In genomic region chr6:50816115-50816675, GRCh38 we compare ENCODE assay signal across 8 cellular contexts. TPM values are rescaled to one million over a fixed set of nuclear protein-coding genes. Genes with fewer than 3 reads are reported as not detected.
DNase-seq lines count a peak whose midpoint lies in the region; ATAC-seq and TF ChIP-seq lines count a peak whose summit lies in the region.

No MANE protein-coding gene starts in this region.

- WGBS in heart left ventricle, 4 donors = 1 to 2% (median 1%) methylated on average over 14 of the region's 14 CpGs

- no peaks in the 10 kb centered on the region for H3K9me3 ChIP-seq in heart left ventricle

- H3K4me2 ChIP-seq in GM23338 (peak overlapping the region; percentile 72), KMS-11 (peak overlapping the region; percentile 35; the same call in 1 of the 2 replicates)

- no peaks in the 10 kb centered on the region for H3K9me2 ChIP-seq in GM23338 (ENCODE audit: insufficient read depth)

- H3K27me3 Mint-ChIP-seq in GM23338 (ENCODE audit: insufficient read depth, low read depth, poor library complexity) = peaks cover 63% of the 10 kb centered on the region
- peaks cover 51% of the 10 kb centered on the region for H3K27me3 Mint-ChIP-seq in activated naive CD8-positive, alpha-beta T cell treated with anti-CD3 and anti-CD28 coated beads, Interleukin-2, amount 10 ng/mL, durations not matched to agents 7 days and 5 days

- no peak for ATAC-seq in GM23338
- peak; percentile 45 for ATAC-seq in activated naive CD8-positive, alpha-beta T cell treated with anti-CD3 and anti-CD28 coated beads, Interleukin-2, amount 10 ng/mL, durations not matched to agents 7 days and 5 days (ENCODE audit: low read depth)
- ATAC-seq in heart left ventricle = no peak

- peaks cover 5% of the 10 kb centered on the region for H3K9me3 Mint-ChIP-seq in GM23338
- no peaks in the 10 kb centered on the region for H3K9me3 Mint-ChIP-seq in activated naive CD8-positive, alpha-beta T cell treated with anti-CD3 and anti-CD28 coated beads, Interleukin-2, amount 10 ng/mL, durations not matched to agents 7 days and 5 days

- H3K4me1 Mint-ChIP-seq in GM23338 = peaks cover 24% of the 10 kb centered on the region
- H3K4me1 Mint-ChIP-seq in activated naive CD8-positive, alpha-beta T cell treated with anti-CD3 and anti-CD28 coated beads, Interleukin-2, amount 10 ng/mL, durations not matched to agents 7 days and 5 days = peaks cover 4% of the 10 kb centered on the region

- peaks cover 9% of the 10 kb centered on the region for H4K20me1 ChIP-seq in GM23338 (replicated peaks; ENCODE audit: insufficient read depth)
- no peaks in the 10 kb centered on the region for H4K20me1 ChIP-seq in KMS-11 (ENCODE audit: insufficient read depth)

- TF ChIP-seq CTCF in GM23338 (conservative IDR thresholded peaks at IDR 0.05; ENCODE audit: low read depth in 2 of 2) (peak; percentile 89 to 98), KMS-11 (conservative IDR thresholded peaks at IDR 0.05; ENCODE audit: low read depth, low read length) (peak; percentile 79), heart left ventricle (IDR thresholded peaks at IDR 0.05) (peak; percentile 70 to 89 (median 79))

- intact Hi-C loops in heart left ventricle (cut with DNase I) = loop anchor here (2.0 to 10.0 kb wide), 7 partner anchors 1141 to 1209 kb away; no protein-coding TSS in a partner anchor
- intact Hi-C loops in posterior vena cava (cut with DNase I) = loop anchor here in 1 of 2 donors (10.0 kb wide), 1 partner anchor 1209 kb away; no protein-coding TSS in a partner anchor

- H3K27ac Mint-ChIP-seq in GM23338 = no peak overlapping the region
- H3K27ac Mint-ChIP-seq in activated naive CD8-positive, alpha-beta T cell treated with anti-CD3 and anti-CD28 coated beads, Interleukin-2, amount 10 ng/mL, durations not matched to agents 7 days and 5 days = peak overlapping the region; percentile 28

- H3K4me3 Mint-ChIP-seq in GM23338 = peak overlapping the region; percentile 75
- peak overlapping the region; percentile 90 for H3K4me3 Mint-ChIP-seq in activated naive CD8-positive, alpha-beta T cell treated with anti-CD3 and anti-CD28 coated beads, Interleukin-2, amount 10 ng/mL, durations not matched to agents 7 days and 5 days

- peaks cover 75% of the 10 kb centered on the region for H3K27me3 ChIP-seq in GM23338 (ENCODE audit: insufficient read depth)
- H3K27me3 ChIP-seq in KMS-11 (ENCODE audit: insufficient read depth, low read depth) = no peaks in the 10 kb centered on the region
- H3K27me3 ChIP-seq in heart left ventricle = peaks cover 11 to 85% (median 68%) of the 10 kb centered on the region in 9 donors

- H3K36me3 Mint-ChIP-seq in GM23338 (ENCODE audit: low read depth) = peaks cover under 1% of the 10 kb centered on the region; the same call in 1 of the 3 replicates
- H3K36me3 Mint-ChIP-seq in activated naive CD8-positive, alpha-beta T cell treated with anti-CD3 and anti-CD28 coated beads, Interleukin-2, amount 10 ng/mL, durations not matched to agents 7 days and 5 days = no peaks in the 10 kb centered on the region

- H3K36me3 ChIP-seq in GM23338 (ENCODE audit: insufficient read depth) (no peaks in the 10 kb centered on the region), KMS-11 (ENCODE audit: insufficient read depth) (no peaks in the 10 kb centered on the region), heart left ventricle (no peaks in the 10 kb centered on the region)

- POLR2A ChIA-PET in activated naive CD8-positive, alpha-beta T cell treated with anti-CD3 and anti-CD28 coated beads, Interleukin-2, amount 10 ng/mL, durations not matched to agents 7 days and 5 days (lab: Charles Lee) = no interaction called here

- H3F3A ChIP-seq in GM23338 (replicated peaks; ENCODE audit: low read depth) = peaks cover 4% of the 10 kb centered on the region; the same call in 1 of the 2 replicates

- H3K27ac ChIP-seq in GM23338 (ENCODE audit: low read depth) (no peak overlapping the region), KMS-11 (0 out of 2 replicates have a peak overlapping the region, but pooled peaks have one; percentile 11), heart left ventricle (no peak overlapping the region)

- peak overlapping the region; percentile 44 for H3K4me3 ChIP-seq in GM23338
- H3K4me3 ChIP-seq in KMS-11 (IDR thresholded peaks at IDR 0.05; ENCODE audit: insufficient read depth, low read depth, low read length) = no peak overlapping the region
- H3K4me3 ChIP-seq in heart left ventricle = peak overlapping the region in 9 of 12 donors; percentile 2 to 51 (median 36)

- peak overlapping the region; percentile 60; the same call in 1 of the 2 replicates for H3K9ac ChIP-seq in KMS-11

- TF ChIP-seq POLR2A in heart left ventricle (IDR thresholded peaks at IDR 0.05) = no peak

- DNase-seq in GM04503 (ENCODE audit: low read depth) = peak; percentile 4
- peak; percentile 90 for DNase-seq in GM23338 (ENCODE audit: low spot score)
- DNase-seq in SHP77 (lab: John Stamatoyannopoulos, UW) = peak; percentile 41 to 69
- DNase-seq in activated naive CD8-positive, alpha-beta T cell treated with anti-CD3 and anti-CD28 coated beads, Interleukin-2, amount 10 ng/mL, durations not matched to agents 7 days and 5 days = peak; percentile 62
- DNase-seq in heart left ventricle = peak in 4 of 5 donors; percentile 33 to 62 (median 44)
- peak; percentile 82 for DNase-seq in posterior vena cava (ENCODE audit: low spot score)
- no peak for DNase-seq in effector CD4-positive, alpha-beta T cell

- no peaks in the 10 kb centered on the region for H3K79me2 ChIP-seq in GM23338 (replicated peaks; ENCODE audit: insufficient read depth)
- no peaks in the 10 kb centered on the region for H3K79me2 ChIP-seq in KMS-11 (ENCODE audit: insufficient read depth, low read depth)

- H2AFZ ChIP-seq in GM23338 (no peak overlapping the region), KMS-11 (ENCODE audit: low read depth) (peak overlapping the region; percentile 96)

- peaks cover 29% of the 10 kb centered on the region for H3K4me1 ChIP-seq in GM23338 (ENCODE audit: insufficient read depth)
- H3K4me1 ChIP-seq in KMS-11 (ENCODE audit: low read depth, poor library complexity, severe bottlenecking) = peaks cover 4% of the 10 kb centered on the region
- peaks cover 0 to 20% (median 1%) of the 10 kb centered on the region in 12 donors for H3K4me1 ChIP-seq in heart left ventricle

TF ChIP-seq in GM23338, 12 proteins besides CTCF, POLR2A, EP300 and RAD21 (continues in another document):
- TF ChIP-seq ZNF114 (CRISPR knock-in tag; IDR thresholded peaks at IDR 0.05) (no peak), JUNB (IDR thresholded peaks at IDR 0.05; ENCODE audit: unreplicated experiment) (no peak), NANOG (IDR thresholded peaks at IDR 0.05; ENCODE audit: borderline replicate concordance) (no peak), ZNF331 (CRISPR knock-in tag; IDR thresholded peaks at IDR 0.05; ENCODE audit: low read depth) (no peak), STAT1 (IDR thresholded peaks at IDR 0.05; ENCODE audit: unreplicated experiment) (no peak), POLR2AphosphoS5 (IDR thresholded peaks at IDR 0.05; ENCODE audit: low read depth) (no peak), EZH2phosphoT487 (IDR thresholded peaks at IDR 0.05; ENCODE audit: unreplicated experiment) (no peak)

RNA-seq across cellular contexts. Expression of gene TFAP2B, which starts 2.5 kb away (rescaled TPM):
- total RNA-seq in GM23338 (2014; rRNA removed; shearing (Covaris generic)) = not detected in 2 replicates
- not detected in 2 replicates for polyA plus RNA-seq in GM23338 (2016; fragmentation: Nextera tagmentation; extraction: Ambion mirVana)
- not detected for total RNA-seq in activated naive CD8-positive, alpha-beta T cell treated with anti-CD3 and anti-CD28 coated beads, Interleukin-2, amount 10 ng/mL, durations not matched to agents 7 days and 5 days
- not detected for total RNA-seq in heart left ventricle
- polyA plus RNA-seq in heart left ventricle = not detected
- not detected for total RNA-seq in posterior vena cava
